ENCODE assay signal across 15 cellular contexts in genomic region chr7:13880789-13881188, GRCh38.
A peak's percentile ranks its signal among the peaks of the same experiment; 100 is the strongest.
DNase-seq lines count a peak whose midpoint lies in the region; ATAC-seq and TF ChIP-seq lines count a peak whose summit lies in the region.
"Had no signal": no experiment of that assay in that cellular context is flagged by ENCODE, and none has a peak within 500 bp of the region (broad histone marks: within the 10 kb centered on the region; RNA-seq: fewer than 3 reads in every experiment).

No MANE protein-coding gene starts in this region.

- no peaks in the 10 kb centered on the region for H3K36me3 ChIP-seq in suprapubic skin
- H3K36me3 ChIP-seq: prostate gland, thyroid gland had no signal

- H3K9me3 ChIP-seq in suprapubic skin, result no peaks in the 10 kb centered on the region
- H3K9me3 ChIP-seq: prostate gland, thyroid gland had no signal

- H3K4me3 ChIP-seq in fibroblast of mammary gland (ENCODE audit: control insufficient read depth, low read depth, low read length) (no peak overlapping the region), suprapubic skin (no peak overlapping the region)
- H3K4me3 ChIP-seq: prostate gland, thyroid gland had no signal

- no peaks in the 10 kb centered on the region for H3K27me3 ChIP-seq in suprapubic skin
- H3K27me3 ChIP-seq: thyroid gland had no signal

- TF ChIP-seq CTCF in fibroblast of mammary gland (conservative IDR thresholded peaks at IDR 0.05; ENCODE audit: control insufficient read depth, insufficient read depth, low read depth, low read length), result no peak
- TF ChIP-seq CTCF in suprapubic skin (IDR thresholded peaks at IDR 0.05), result no peak

- ATAC-seq in SK-N-SH treated with all-trans-retinoic acid at 6 μM for 48 hours (peak; percentile 82), GM21526 (IDR thresholded peaks at IDR 0.05; ENCODE audit: low FRiP score, unreplicated experiment) (no peak)
- ATAC-seq: activated CD4-positive, alpha-beta T cell treated with anti-CD3 and anti-CD28 coated beads for 36 hours; Right ventricle myocardium inferior had no signal

- no peak for TF ChIP-seq POLR2A in suprapubic skin (IDR thresholded peaks at IDR 0.05)

- WGBS in suprapubic skin, result 47% methylated on average over 2 of the region's 2 CpGs

- peaks cover 12% of the 10 kb centered on the region for H3K4me1 ChIP-seq in suprapubic skin
- H3K4me1 ChIP-seq: prostate gland, thyroid gland had no signal

- DNase-seq in HCEC 1CT (peak; percentile 78), fibroblast of mammary gland (ENCODE audit: low read depth) (peak; percentile 85), suprapubic skin (ENCODE audit: low spot score in 2 of 2) (no peak), DMS153 treated with DMSO at 0.1 percent for 48 hours (lab: John Stamatoyannopoulos, UW; ENCODE audit: unreplicated experiment) (no peak), putamen (ENCODE audit: low spot score) (no peak)
- DNase-seq: activated CD4-positive, alpha-beta T cell treated with anti-CD3 and anti-CD28 coated beads for 36 hours; activated naive CD4-positive, alpha-beta T cell treated with anti-CD3 and anti-CD28 coated beads, Interleukin-2, amount 50 U/mL, for 16 hours; CD4-positive, alpha-beta memory T cell; NCI-H187; NCI-H774; thyroid gland had no signal

- H3K27ac ChIP-seq in suprapubic skin, result peak overlapping the region; percentile 48
- H3K27ac ChIP-seq: thyroid gland had no signal

- no peak for TF ChIP-seq EP300 in suprapubic skin (IDR thresholded peaks at IDR 0.05)

TF ChIP-seq in SK-N-SH treated with all-trans-retinoic acid at 6 μM for 48 hours, 23 proteins besides CTCF, POLR2A, EP300 and RAD21:
- TF ChIP-seq ISL1 (CRISPR knock-in tag; IDR thresholded peaks at IDR 0.05) (peak; percentile 77), BACH2 (CRISPR knock-in tag; IDR thresholded peaks at IDR 0.05; ENCODE audit: borderline replicate concordance) (no peak), ARNTL (CRISPR knock-in tag; IDR thresholded peaks at IDR 0.05; ENCODE audit: borderline replicate concordance, low read depth) (no peak)

Comparison
In these comparisons a context has a peak if more than half of its experiments do, and no peak if none do; other contexts are left out.
1. DNase-seq: peak in HCEC 1CT (single experiment) and fibroblast of mammary gland (single experiment); none in suprapubic skin (0 of 2), DMS153 treated with DMSO at 0.1 percent for 48 hours (single experiment) and putamen (single experiment).